ENCODE assay signal across 11 cellular contexts in genomic region chr17:5516060-5516792, GRCh38. TPM values are rescaled to one million over a fixed set of nuclear protein-coding genes. Genes with fewer than 3 reads are reported as not detected.
DNase-seq lines count a peak whose midpoint lies in the region; ATAC-seq and TF ChIP-seq lines count a peak whose summit lies in the region.
"Had no signal": no experiment of that assay in that cellular context is flagged by ENCODE, and none has a peak within 500 bp of the region (broad histone marks: within the 10 kb centered on the region; RNA-seq: fewer than 3 reads in every experiment).

No MANE protein-coding gene starts in this region.

- H2AFZ ChIP-seq in GM23338: no peak overlapping the region

- H3K4me1 Mint-ChIP-seq in GM23338: peaks cover 5% of the 10 kb centered on the region

- H3K4me1 ChIP-seq in SJCRH30 (peaks cover 3% of the 10 kb centered on the region), GM23338 (ENCODE audit: insufficient read depth) (peaks cover 4% of the 10 kb centered on the region)

- H3K27ac ChIP-seq in SJCRH30 (peak overlapping the region; percentile 49), GM23338 (ENCODE audit: low read depth) (no peak overlapping the region)

- H3K36me3 ChIP-seq in SJCRH30 (no peaks in the 10 kb centered on the region), GM23338 (ENCODE audit: insufficient read depth) (no peaks in the 10 kb centered on the region)

- H3K9me2 ChIP-seq in GM23338 (ENCODE audit: insufficient read depth): 0 out of 2 replicates have a peak, but pooled peaks cover 3% of the 10 kb centered on the region

- H3K4me3 ChIP-seq in SJCRH30: no peak overlapping the region
- H3K4me3 ChIP-seq in fibroblast of pulmonary artery (replicated peaks; ENCODE audit: low read depth, low read length): no peak overlapping the region
- H3K4me3 ChIP-seq in retinal pigment epithelial cell (ENCODE audit: low read length): no peak overlapping the region
- H3K4me3 ChIP-seq in GM23338: no peak overlapping the region

- no peaks in the 10 kb centered on the region for H3K79me2 ChIP-seq in GM23338 (replicated peaks; ENCODE audit: insufficient read depth)

- peaks cover 3% of the 10 kb centered on the region for H3K27me3 Mint-ChIP-seq in GM23338 (ENCODE audit: insufficient read depth, low read depth, poor library complexity)

- TF ChIP-seq CTCF in fibroblast of pulmonary artery (IDR thresholded peaks at IDR 0.05; ENCODE audit: low read length, missing control alignments): no peak
- TF ChIP-seq CTCF in retinal pigment epithelial cell (conservative IDR thresholded peaks at IDR 0.05; ENCODE audit: low read depth, low read length): no peak
- no peak for TF ChIP-seq CTCF in GM23338 (conservative IDR thresholded peaks at IDR 0.05; ENCODE audit: low read depth in 2 of 2)

- no peaks in the 10 kb centered on the region for H3K27me3 ChIP-seq in SJCRH30
- no peaks in the 10 kb centered on the region for H3K27me3 ChIP-seq in GM23338 (ENCODE audit: insufficient read depth)

- H3K36me3 Mint-ChIP-seq in GM23338 (ENCODE audit: low read depth): no peaks in the 10 kb centered on the region

- DNase-seq in H4 (ENCODE audit: low spot score) (peak; percentile 60), SJCRH30 (peak; percentile 11 to 23), fibroblast of pulmonary artery (ENCODE audit: low read depth) (peak; percentile 92), retinal pigment epithelial cell (ENCODE audit: low read depth) (peak; percentile 73), GM23338 (ENCODE audit: low spot score) (no peak), NCI-H526 treated with DMSO at 0.1 percent for 48 hours (lab: John Stamatoyannopoulos, UW) (no peak), germinal center (ENCODE audit: low spot score) (no peak)
- DNase-seq in activated naive CD4-positive, alpha-beta T cell (lab: John Stamatoyannopoulos, UW): no peak
- DNase-seq: activated CD4-positive, alpha-beta T cell treated with anti-CD3 and anti-CD28 coated beads for 4 hours; natural killer cell; NCI-H524 had no signal

- no peaks in the 10 kb centered on the region for H3K9me3 Mint-ChIP-seq in GM23338

- H3F3A ChIP-seq in GM23338 (replicated peaks; ENCODE audit: low read depth): no peaks in the 10 kb centered on the region

- no peak for ATAC-seq in GM23338
- ATAC-seq: natural killer cell had no signal

- no peaks in the 10 kb centered on the region for H3K9me3 ChIP-seq in SJCRH30 (replicated peaks)

- H4K20me1 ChIP-seq in GM23338 (replicated peaks; ENCODE audit: insufficient read depth): no peaks in the 10 kb centered on the region

- H3K27ac Mint-ChIP-seq in GM23338: no peak overlapping the region

- H3K4me2 ChIP-seq in GM23338: no peak overlapping the region

- H3K4me3 Mint-ChIP-seq in GM23338: no peak overlapping the region
- H3K4me3 Mint-ChIP-seq: natural killer cell had no signal

TF ChIP-seq in GM23338, 12 proteins besides CTCF, POLR2A, EP300 and RAD21 (continues in another document):
- TF ChIP-seq EZH2 (IDR thresholded peaks at IDR 0.05; ENCODE audit: low read depth, unreplicated experiment): no peak
- TF ChIP-seq, protein P1, sequence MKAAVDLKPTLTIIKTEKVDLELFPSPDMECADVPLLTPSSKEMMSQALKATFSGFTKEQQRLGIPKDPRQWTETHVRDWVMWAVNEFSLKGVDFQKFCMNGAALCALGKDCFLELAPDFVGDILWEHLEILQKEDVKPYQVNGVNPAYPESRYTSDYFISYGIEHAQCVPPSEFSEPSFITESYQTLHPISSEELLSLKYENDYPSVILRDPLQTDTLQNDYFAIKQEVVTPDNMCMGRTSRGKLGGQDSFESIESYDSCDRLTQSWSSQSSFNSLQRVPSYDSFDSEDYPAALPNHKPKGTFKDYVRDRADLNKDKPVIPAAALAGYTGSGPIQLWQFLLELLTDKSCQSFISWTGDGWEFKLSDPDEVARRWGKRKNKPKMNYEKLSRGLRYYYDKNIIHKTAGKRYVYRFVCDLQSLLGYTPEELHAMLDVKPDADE (IDR thresholded peaks at IDR 0.05): no peak
- no peak for TF ChIP-seq EZH2phosphoT487 (IDR thresholded peaks at IDR 0.05; ENCODE audit: unreplicated experiment)
- no peak for TF ChIP-seq ZNF331 (CRISPR knock-in tag; IDR thresholded peaks at IDR 0.05; ENCODE audit: low read depth)
- no peak for TF ChIP-seq STAT1 (IDR thresholded peaks at IDR 0.05; ENCODE audit: unreplicated experiment)
- TF ChIP-seq POLR2AphosphoS5 (IDR thresholded peaks at IDR 0.05; ENCODE audit: low read depth): no peak
- TF ChIP-seq REST (IDR thresholded peaks at IDR 0.05; ENCODE audit: unreplicated experiment): no peak
- no peak for TF ChIP-seq NANOG (IDR thresholded peaks at IDR 0.05; ENCODE audit: borderline replicate concordance)
- TF ChIP-seq JUNB (IDR thresholded peaks at IDR 0.05; ENCODE audit: unreplicated experiment): no peak
- no peak for TF ChIP-seq ZNF114 (CRISPR knock-in tag; IDR thresholded peaks at IDR 0.05)

RNA-seq across cellular contexts. Expression of gene MIS12, which starts 29.9 kb away (rescaled TPM):
- total RNA-seq in H4 (2014; rRNA removed; shearing (Covaris generic)): 22.4 and 22.9 TPM in 2 replicates
- total RNA-seq in SJCRH30 (2014; rRNA removed; shearing (Covaris generic)): 21.4 and 27.2 TPM in 2 replicates
- 22.8 and 25.7 TPM in 2 replicates for total RNA-seq in GM23338 (2014; rRNA removed; shearing (Covaris generic))
- 9.9 and 14.0 TPM in 2 replicates for polyA plus RNA-seq in GM23338 (2016; fragmentation: Nextera tagmentation; extraction: Ambion mirVana)

RNA-seq across cellular contexts. Expression of gene DERL2, which starts 30.2 kb away (rescaled TPM):
- 21.2 and 43.2 TPM in 2 replicates for total RNA-seq in H4 (2014; rRNA removed; shearing (Covaris generic))
- 36.7 and 53.3 TPM in 2 replicates for total RNA-seq in SJCRH30 (2014; rRNA removed; shearing (Covaris generic))
- 52.2 and 65.0 TPM in 2 replicates for total RNA-seq in GM23338 (2014; rRNA removed; shearing (Covaris generic))
- 91.0 and 113 TPM in 2 replicates for polyA plus RNA-seq in GM23338 (2016; fragmentation: Nextera tagmentation; extraction: Ambion mirVana)

RNA-seq across cellular contexts. Expression of gene DHX33, which starts 47.4 kb away (rescaled TPM):
- total RNA-seq in H4 (2014; rRNA removed; shearing (Covaris generic)): 3.9 and 5.8 TPM in 2 replicates
- total RNA-seq in SJCRH30 (2014; rRNA removed; shearing (Covaris generic)): 13.3 and 15.2 TPM in 2 replicates
- 53.6 and 57.1 TPM in 2 replicates for total RNA-seq in GM23338 (2014; rRNA removed; shearing (Covaris generic))
- polyA plus RNA-seq in GM23338 (2016; fragmentation: Nextera tagmentation; extraction: Ambion mirVana): 20.3 and 21.1 TPM in 2 replicates

Comparison
In these comparisons a context has a peak if more than half of its experiments do, and no peak if none do; other contexts are left out.
1. DNase-seq: peak in H4 (single experiment), SJCRH30 (2 of 2), fibroblast of pulmonary artery (single experiment) and retinal pigment epithelial cell (single experiment); none in GM23338 (single experiment), NCI-H526 treated with DMSO at 0.1 percent for 48 hours (single experiment), activated naive CD4-positive, alpha-beta T cell (0 of 4) and germinal center (single experiment).